21 cellular contexts compared by ENCODE assay signal in genomic region chr3:122263974-122264588, GRCh38.
DNase-seq lines count a peak whose midpoint lies in the region; ATAC-seq and TF ChIP-seq lines count a peak whose summit lies in the region.
"Had no signal": no experiment of that assay in that cellular context is flagged by ENCODE, and none has a peak within 500 bp of the region (broad histone marks: within the 10 kb centered on the region; RNA-seq: fewer than 3 reads in every experiment).

No MANE protein-coding gene starts in this region.

- H3K56ac ChIP-seq in mesendoderm (ENCODE audit: low read length) = no peak overlapping the region

- no peak overlapping the region for H3K27ac ChIP-seq in mesendoderm (ENCODE audit: low read depth, low read length)
- H3K27ac ChIP-seq: A549, BLaER1, HL-60, KMS-11 had no signal

- no peak overlapping the region for H3K9ac ChIP-seq in mesendoderm (ENCODE audit: low read length)
- H3K9ac ChIP-seq: BLaER1, KMS-11 had no signal

- no peak overlapping the region for H3K27ac Mint-ChIP-seq in activated naive CD4-positive, alpha-beta T cell treated with anti-CD3 and anti-CD28 coated beads, Interleukin-2, amount 50 U/mL, for 72 hours
- H3K27ac Mint-ChIP-seq: CD8-positive, alpha-beta T cell had no signal

- H2BK5ac ChIP-seq in mesendoderm (ENCODE audit: low read length) = no peak overlapping the region

- H2BK15ac ChIP-seq in mesendoderm (replicated peaks; ENCODE audit: low read depth) = no peak overlapping the region

- peak overlapping the region; percentile 27 for H3K4ac ChIP-seq in mesendoderm (ENCODE audit: low read depth, low read length)

- H2AK5ac ChIP-seq in mesendoderm (ENCODE audit: low read length) = no peak overlapping the region

- ATAC-seq in GM18520 (IDR thresholded peaks at IDR 0.05; ENCODE audit: unreplicated experiment) (peak; percentile 37), GM21526 (IDR thresholded peaks at IDR 0.05; ENCODE audit: low FRiP score, unreplicated experiment) (no peak)
- no peak for ATAC-seq in activated naive CD4-positive, alpha-beta T cell treated with anti-CD3 and anti-CD28 coated beads, Interleukin-2, amount 50 U/mL, for 72 hours
- ATAC-seq: A549; CD8-positive, alpha-beta T cell had no signal

- H3K79me1 ChIP-seq in mesendoderm (ENCODE audit: low read length) = no peaks in the 10 kb centered on the region

- DNase-seq in GM12865 (ENCODE audit: low read depth) (peak; percentile 47), NOMO-1 (lab: John Stamatoyannopoulos, UW; ENCODE audit: unreplicated experiment in 2 of 2) (peak; percentile 44 to 66), mesendoderm (no peak), NCI-H524 (lab: John Stamatoyannopoulos, UW) (no peak), hypothalamus (lab: John Stamatoyannopoulos, UW) (no peak)
- DNase-seq in activated naive CD4-positive, alpha-beta T cell treated with anti-CD3 and anti-CD28 coated beads, Interleukin-2, amount 50 U/mL, for 72 hours (ENCODE audit: low spot score in 2 of 2) = no peak
- DNase-seq: Calu3; CD8-positive, alpha-beta T cell; GF-D8; NCI-H1105; NCI-H2081 treated with DMSO at 0.1 percent for 48 hours; NCI-H446 treated with DMSO at 0.1 percent for 48 hours; NCI-H748 treated with DMSO at 0.1 percent for 48 hours; NK-92 treated with Interleukin-12 subunit alpha and Interleukin-12 subunit beta, amount 100 ng/mL, for 24 hours; T-helper 1 cell had no signal

- H3K18ac ChIP-seq in mesendoderm (ENCODE audit: low read length) = no peak overlapping the region

- H3K23ac ChIP-seq in mesendoderm (ENCODE audit: low read length) = no peak overlapping the region

- H4K5ac ChIP-seq in mesendoderm (ENCODE audit: low read length) = no peak overlapping the region

- H4K8ac ChIP-seq in mesendoderm (ENCODE audit: low read depth, low read length) = no peak overlapping the region

- H3K4me2 ChIP-seq in mesendoderm (ENCODE audit: low read length) = no peak overlapping the region
- H3K4me2 ChIP-seq: A549, BLaER1, KMS-11 had no signal

- H2BK120ac ChIP-seq in mesendoderm (ENCODE audit: low read depth, low read length) = no peak overlapping the region

- H3K27me3 ChIP-seq in mesendoderm (ENCODE audit: insufficient read depth, low read length, poor library complexity) = no peaks in the 10 kb centered on the region
- H3K27me3 ChIP-seq: BLaER1 had no signal

- TF ChIP-seq CTCF in GM12865 (IDR thresholded peaks at IDR 0.05; ENCODE audit: insufficient read depth, low read depth, low read length, missing control alignments) = no peak

- H3K79me2 ChIP-seq in mesendoderm (ENCODE audit: control insufficient read depth, insufficient read depth, low read length) = no peaks in the 10 kb centered on the region

- no peaks in the 10 kb centered on the region for H3K9me3 Mint-ChIP-seq in activated naive CD4-positive, alpha-beta T cell treated with anti-CD3 and anti-CD28 coated beads, Interleukin-2, amount 50 U/mL, for 72 hours
- H3K9me3 Mint-ChIP-seq: CD8-positive, alpha-beta T cell had no signal

- no peaks in the 10 kb centered on the region for H3K36me3 ChIP-seq in mesendoderm (ENCODE audit: control insufficient read depth, insufficient read depth, low read length)
- H3K36me3 ChIP-seq: BLaER1 had no signal

- H3K36me3 Mint-ChIP-seq in activated naive CD4-positive, alpha-beta T cell treated with anti-CD3 and anti-CD28 coated beads, Interleukin-2, amount 50 U/mL, for 72 hours = no peaks in the 10 kb centered on the region
- H3K36me3 Mint-ChIP-seq: CD8-positive, alpha-beta T cell had no signal

- no peaks in the 10 kb centered on the region for H3K4me1 ChIP-seq in mesendoderm (ENCODE audit: control insufficient read depth, low read depth, low read length)
- H3K4me1 ChIP-seq: A549 had no signal

- H3K4me3 ChIP-seq in GM12865 (ENCODE audit: low read depth, low read length) (peak overlapping the region; percentile 7; the same call in 1 of the 2 replicates), mesendoderm (ENCODE audit: low read length) (no peak overlapping the region)
- H3K4me3 ChIP-seq: A549, BLaER1 had no signal

Comparison
In these comparisons a context has a peak if more than half of its experiments do, and no peak if none do; other contexts are left out.
1. DNase-seq: peak in GM12865 (single experiment) and NOMO-1 (2 of 2); none in mesendoderm (single experiment), NCI-H524 (0 of 2), activated naive CD4-positive, alpha-beta T cell treated with anti-CD3 and anti-CD28 coated beads, Interleukin-2, amount 50 U/mL, for 72 hours (0 of 2) and hypothalamus (0 of 51).